26 cellular contexts compared by ENCODE assay signal in genomic region chr4:169037491-169037890, GRCh38.
"Had no signal": no experiment of that assay in that cellular context is flagged by ENCODE, and none has a peak within 500 bp of the region (broad histone marks: within the 10 kb centered on the region; RNA-seq: fewer than 3 reads in every experiment).

No MANE protein-coding gene starts in this region.

- H3K36me3 ChIP-seq: ascending aorta, Peyer's patch had no signal

- H3K9me3 ChIP-seq: ascending aorta, Peyer's patch had no signal

- ATAC-seq: activated naive CD4-positive, alpha-beta T cell treated with anti-CD3 and anti-CD28 coated beads, Interleukin-2, amount 50 U/mL, for 72 hours; activated naive CD8-positive, alpha-beta T cell treated with anti-CD3 and anti-CD28 coated beads, Interleukin-2, amount 50 U/mL, for 24 hours; activated T-cell treated with anti-CD3 and anti-CD28 coated beads, Interleukin-2, amount 50 U/mL, for 4 hours; T-helper 17 cell had no signal

- H3K27me3 Mint-ChIP-seq: activated B cell treated with CpG ODN at 0.5 μM for 24 hours; activated CD4-positive, alpha-beta T cell treated with anti-CD3 and anti-CD28 coated beads, Interleukin-2, amount 10 ng/mL, durations not matched to agents 24 days and 14 days had no signal

- H3K27ac ChIP-seq: ascending aorta, Peyer's patch had no signal

- H3K36me3 Mint-ChIP-seq: activated CD4-positive, alpha-beta memory T cell treated with anti-CD3 and anti-CD28 coated beads for 36 hours; activated naive CD4-positive, alpha-beta T cell treated with anti-CD3 and anti-CD28 coated beads, Interleukin-2, amount 50 U/mL, for 72 hours; brain had no signal

- H3K4me1 ChIP-seq: ascending aorta, Peyer's patch had no signal

- H3K4me1 Mint-ChIP-seq: activated B cell treated with CpG ODN at 0.5 μM for 24 hours; activated CD4-positive, alpha-beta T cell treated with anti-CD3 and anti-CD28 coated beads, Interleukin-2, amount 10 ng/mL, durations not matched to agents 24 days and 14 days; activated naive CD8-positive, alpha-beta T cell treated with anti-CD3 and anti-CD28 coated beads, Interleukin-2, amount 50 U/mL, for 24 hours had no signal

- H3K4me3 ChIP-seq: ascending aorta, Peyer's patch had no signal

- DNase-seq: activated B cell treated with CpG ODN at 0.5 μM for 24 hours; activated CD4-positive, alpha-beta memory T cell treated with anti-CD3 and anti-CD28 coated beads for 36 hours; activated CD4-positive, alpha-beta T cell treated with anti-CD3 and anti-CD28 coated beads for 1 hour; activated CD4-positive, alpha-beta T cell treated with anti-CD3 and anti-CD28 coated beads, Interleukin-2, amount 10 ng/mL, durations not matched to agents 24 days and 14 days; activated CD8-positive, alpha-beta memory T cell treated with anti-CD3 and anti-CD28 coated beads for 24 hours; activated effector memory CD4-positive, alpha-beta T cell treated with anti-CD3 and anti-CD28 coated beads, Interleukin-2, amount 50 U/mL, for 16 hours; activated naive CD4-positive, alpha-beta T cell treated with Interleukin-2 at 50 U/mL for 16 hours; activated naive CD8-positive, alpha-beta T cell treated with anti-CD3 and anti-CD28 coated beads, Interleukin-2, amount 50 U/mL, for 24 hours; activated T-cell treated with anti-CD3 and anti-CD28 coated beads, Interleukin-2, amount 50 U/mL, for 4 hours; amniotic stem cell; Kasumi-1; NCI-H1092; NCI-H1417; NCI-H1930; NCI-H345; NCI-H510A; NCI-H526 treated with DMSO at 0.1 percent for 48 hours; NK-92 treated with Interleukin-12 subunit alpha and Interleukin-12 subunit beta, amount 100 ng/mL, for 24 hours; OCI-M1; Peyer's patch; SHP77 treated with DMSO at 0.1 percent for 48 hours; T-helper 17 cell; T-helper 9 cell had no signal

- H3K27me3 ChIP-seq: ascending aorta, Peyer's patch had no signal

- H3K4me3 Mint-ChIP-seq: activated B cell treated with CpG ODN at 0.5 μM for 24 hours; activated CD4-positive, alpha-beta memory T cell treated with anti-CD3 and anti-CD28 coated beads for 36 hours; activated CD4-positive, alpha-beta T cell treated with anti-CD3 and anti-CD28 coated beads, Interleukin-2, amount 10 ng/mL, durations not matched to agents 24 days and 14 days; activated naive CD8-positive, alpha-beta T cell treated with anti-CD3 and anti-CD28 coated beads, Interleukin-2, amount 50 U/mL, for 24 hours; activated T-cell treated with anti-CD3 and anti-CD28 coated beads, Interleukin-2, amount 50 U/mL, for 4 hours; brain; T-helper 17 cell had no signal

- H3K27ac Mint-ChIP-seq: activated B cell treated with CpG ODN at 0.5 μM for 24 hours; activated CD4-positive, alpha-beta memory T cell treated with anti-CD3 and anti-CD28 coated beads for 36 hours; activated CD4-positive, alpha-beta T cell treated with anti-CD3 and anti-CD28 coated beads, Interleukin-2, amount 10 ng/mL, durations not matched to agents 24 days and 14 days; activated naive CD4-positive, alpha-beta T cell treated with anti-CD3 and anti-CD28 coated beads, Interleukin-2, amount 50 U/mL, for 72 hours; activated naive CD8-positive, alpha-beta T cell treated with anti-CD3 and anti-CD28 coated beads, Interleukin-2, amount 50 U/mL, for 24 hours; T-helper 17 cell had no signal

- H3K9me3 Mint-ChIP-seq: activated B cell treated with CpG ODN at 0.5 μM for 24 hours; activated CD4-positive, alpha-beta memory T cell treated with anti-CD3 and anti-CD28 coated beads for 36 hours; activated CD4-positive, alpha-beta T cell treated with anti-CD3 and anti-CD28 coated beads, Interleukin-2, amount 10 ng/mL, durations not matched to agents 24 days and 14 days; activated naive CD4-positive, alpha-beta T cell treated with anti-CD3 and anti-CD28 coated beads, Interleukin-2, amount 50 U/mL, for 72 hours; activated naive CD8-positive, alpha-beta T cell treated with anti-CD3 and anti-CD28 coated beads, Interleukin-2, amount 50 U/mL, for 24 hours; activated T-cell treated with anti-CD3 and anti-CD28 coated beads, Interleukin-2, amount 50 U/mL, for 4 hours had no signal
